ENCODE assay signal across 8 cellular contexts in genomic region chr17:58317421-58318064, GRCh38. TPM values are rescaled to one million over a fixed set of nuclear protein-coding genes. Genes with fewer than 3 reads are reported as not detected.
DNase-seq lines count a peak whose midpoint lies in the region; ATAC-seq and TF ChIP-seq lines count a peak whose summit lies in the region.

No MANE protein-coding gene starts in this region.

- H2AFZ ChIP-seq in GM23338 = no peak overlapping the region
- H2AFZ ChIP-seq in mesenchymal stem cell (ENCODE audit: low read depth, low read length) = no peak overlapping the region

- no peak overlapping the region for H2BK12ac ChIP-seq in mesenchymal stem cell (ENCODE audit: low read length in 2 of 2)

- H3K79me1 ChIP-seq in mesenchymal stem cell (replicated peaks; ENCODE audit: low read length, poor library complexity, severe bottlenecking) = no peaks in the 10 kb centered on the region

- H2BK15ac ChIP-seq in mesenchymal stem cell (ENCODE audit: low read depth, poor library complexity, severe bottlenecking) = no peak overlapping the region

- peak; percentile 64 to 84 for TF ChIP-seq CTCF in GM23338 (conservative IDR thresholded peaks at IDR 0.05; ENCODE audit: low read depth in 2 of 2)
- TF ChIP-seq CTCF in VCaP (conservative IDR thresholded peaks at IDR 0.05) = peak; percentile 91

- H3K27ac Mint-ChIP-seq in GM23338 = no peak overlapping the region
- peak overlapping the region; percentile 79 for H3K27ac Mint-ChIP-seq in central memory CD8-positive, alpha-beta T cell (ENCODE audit: low read depth)

- no peaks in the 10 kb centered on the region for H3K27me3 ChIP-seq in GM23338 (ENCODE audit: insufficient read depth)
- peaks cover 17 to 21% of the 10 kb centered on the region in 2 experiments for H3K27me3 ChIP-seq in mesenchymal stem cell (ENCODE audit: control insufficient read depth in 1 of 2, insufficient read depth in 1 of 2, low read length in 2 of 2)

- 25% methylated on average over 3 of the region's 5 CpGs for WGBS in mesenchymal stem cell

- no peak overlapping the region for H3K23ac ChIP-seq in mesenchymal stem cell (ENCODE audit: low read length in 2 of 2)

- ATAC-seq in GM23338 (peak; percentile 90), HG02970 (IDR thresholded peaks at IDR 0.05; ENCODE audit: low FRiP score, unreplicated experiment) (no peak)
- peak; percentile 97 for ATAC-seq in central memory CD8-positive, alpha-beta T cell (replicated peaks; ENCODE audit: extremely low read depth, poor library complexity, severe bottlenecking)
- peak; percentile 99 for ATAC-seq in stimulated activated naive CD8-positive, alpha-beta T cell treated with anti-CD3 and anti-CD28 coated beads, Interleukin-15, Interleukin-2, amounts not matched to agents 100 U/mL and 50 U/mL, for 24 hours

- H3K27me3 Mint-ChIP-seq in GM23338 (ENCODE audit: insufficient read depth, low read depth, poor library complexity) = peaks cover 9% of the 10 kb centered on the region
- no peaks in the 10 kb centered on the region for H3K27me3 Mint-ChIP-seq in central memory CD8-positive, alpha-beta T cell

- H3K4me3 Mint-ChIP-seq in GM23338 = no peak overlapping the region
- H3K4me3 Mint-ChIP-seq in central memory CD8-positive, alpha-beta T cell = peak overlapping the region; percentile 44

- no peaks in the 10 kb centered on the region for H3K9me2 ChIP-seq in GM23338 (ENCODE audit: insufficient read depth)

- H3K9me3 Mint-ChIP-seq in GM23338 = no peaks in the 10 kb centered on the region
- H3K9me3 Mint-ChIP-seq in central memory CD8-positive, alpha-beta T cell = no peaks in the 10 kb centered on the region

- no peak overlapping the region for H2BK5ac ChIP-seq in mesenchymal stem cell (ENCODE audit: low read depth, low read length, poor library complexity, severe bottlenecking)

- H3K36me3 Mint-ChIP-seq in GM23338 (ENCODE audit: low read depth) = no peaks in the 10 kb centered on the region
- peaks cover 44% of the 10 kb centered on the region for H3K36me3 Mint-ChIP-seq in central memory CD8-positive, alpha-beta T cell (ENCODE audit: insufficient read depth)

- H3K9me3 ChIP-seq in mesenchymal stem cell (ENCODE audit: control insufficient read depth, low read length) = no peaks in the 10 kb centered on the region

- no peak overlapping the region for H2BK120ac ChIP-seq in mesenchymal stem cell (ENCODE audit: low read depth, low read length)

- H4K8ac ChIP-seq in mesenchymal stem cell (ENCODE audit: low read length) = no peak overlapping the region

- H3F3A ChIP-seq in GM23338 (replicated peaks; ENCODE audit: low read depth) = no peaks in the 10 kb centered on the region

- H3K4me2 ChIP-seq in GM23338 (no peak overlapping the region), mesenchymal stem cell (ENCODE audit: low read length, poor library complexity, severe bottlenecking) (no peak overlapping the region)

- no peaks in the 10 kb centered on the region for H3K36me3 ChIP-seq in GM23338 (ENCODE audit: insufficient read depth)
- no peaks in the 10 kb centered on the region for H3K36me3 ChIP-seq in mesenchymal stem cell (ENCODE audit: control insufficient read depth in 1 of 2, insufficient read depth in 2 of 2, low read depth in 1 of 2, low read length in 2 of 2)

- no peaks in the 10 kb centered on the region for H3K79me2 ChIP-seq in GM23338 (replicated peaks; ENCODE audit: insufficient read depth)

- no peak overlapping the region for H3K9ac ChIP-seq in mesenchymal stem cell (ENCODE audit: low read length)

- no peak overlapping the region for H2AK5ac ChIP-seq in mesenchymal stem cell (ENCODE audit: low read length, severe bottlenecking)

- H3K4me1 ChIP-seq in GM23338 (ENCODE audit: insufficient read depth) (no peaks in the 10 kb centered on the region), mesenchymal stem cell (ENCODE audit: control insufficient read depth, insufficient read depth, low read depth, low read length) (no peaks in the 10 kb centered on the region)

- peaks cover 10% of the 10 kb centered on the region for H3K4me1 Mint-ChIP-seq in GM23338
- peaks cover 18% of the 10 kb centered on the region for H3K4me1 Mint-ChIP-seq in central memory CD8-positive, alpha-beta T cell

- no peak overlapping the region for H3K18ac ChIP-seq in mesenchymal stem cell (ENCODE audit: low read depth in 1 of 2, low read length in 2 of 2)

- no peak overlapping the region for H3K4ac ChIP-seq in mesenchymal stem cell (ENCODE audit: low read depth in 1 of 2, low read length in 2 of 2)

- H3K14ac ChIP-seq in mesenchymal stem cell (ENCODE audit: low read length in 2 of 2) = no peak overlapping the region

- no peak overlapping the region for H4K91ac ChIP-seq in mesenchymal stem cell (ENCODE audit: low read length)

- H4K20me1 ChIP-seq in GM23338 (replicated peaks; ENCODE audit: insufficient read depth) = no peaks in the 10 kb centered on the region

- DNase-seq in DMS53 treated with DMSO at 0.1 percent for 48 hours (lab: John Stamatoyannopoulos, UW; ENCODE audit: unreplicated experiment) = peak; percentile 60
- DNase-seq in GM23338 (ENCODE audit: low spot score) = peak; percentile 77
- DNase-seq in NCI-H1694 treated with DMSO at 0.1 percent for 48 hours (lab: John Stamatoyannopoulos, UW) = peak; percentile 71
- peak; percentile 56 to 78 for DNase-seq in central memory CD8-positive, alpha-beta T cell (ENCODE audit: low spot score in 2 of 2)
- DNase-seq in mesenchymal stem cell = peak; percentile 66
- DNase-seq in stimulated activated naive CD8-positive, alpha-beta T cell treated with anti-CD3 and anti-CD28 coated beads, Interleukin-15, Interleukin-2, amounts not matched to agents 100 U/mL and 50 U/mL, for 24 hours = peak; percentile 74

- H3K4me3 ChIP-seq in GM23338 (no peak overlapping the region), mesenchymal stem cell (ENCODE audit: insufficient read depth in 1 of 2, low read depth in 1 of 2, low read length in 2 of 2) (no peak overlapping the region)

- H3K27ac ChIP-seq in GM23338 (ENCODE audit: low read depth) (no peak overlapping the region), VCaP (peak overlapping the region; percentile 32), mesenchymal stem cell (ENCODE audit: low read length, poor library complexity, severe bottlenecking) (no peak overlapping the region)

TF ChIP-seq in GM23338, 12 proteins besides CTCF, POLR2A, EP300 and RAD21:
- TF ChIP-seq JUNB (IDR thresholded peaks at IDR 0.05; ENCODE audit: unreplicated experiment) (no peak), STAT1 (IDR thresholded peaks at IDR 0.05; ENCODE audit: unreplicated experiment) (no peak), EZH2 (IDR thresholded peaks at IDR 0.05; ENCODE audit: low read depth, unreplicated experiment) (no peak), ETS1 (IDR thresholded peaks at IDR 0.05) (no peak), CREB1 (CRISPR knock-in tag; IDR thresholded peaks at IDR 0.05; ENCODE audit: low read depth) (no peak)

RNA-seq across cellular contexts. Expression of gene TSPOAP1, which starts 11.1 kb away (rescaled TPM):
- total RNA-seq in GM23338 (2014; rRNA removed; shearing (Covaris generic)) = 11.8 and 12.9 TPM in 2 replicates
- 6.3 and 7.3 TPM in 2 replicates for polyA plus RNA-seq in GM23338 (2016; fragmentation: Nextera tagmentation; extraction: Ambion mirVana)
- polyA plus RNA-seq in mesenchymal stem cell (2013, experiment 1 of 2) = 0.23 TPM
- 0.27 TPM for polyA plus RNA-seq in mesenchymal stem cell (2013, experiment 2 of 2)

RNA-seq across cellular contexts. Expression of gene SUPT4H1, which starts 34.5 kb away (rescaled TPM):
- total RNA-seq in GM23338 (2014; rRNA removed; shearing (Covaris generic)) = 82.2 and 87.0 TPM in 2 replicates
- polyA plus RNA-seq in GM23338 (2016; fragmentation: Nextera tagmentation; extraction: Ambion mirVana) = 73.9 and 83.7 TPM in 2 replicates
- 68.0 TPM for polyA plus RNA-seq in mesenchymal stem cell (2013, experiment 1 of 2)
- 70.8 TPM for polyA plus RNA-seq in mesenchymal stem cell (2013, experiment 2 of 2)

RNA-seq across cellular contexts. Expression of gene MPO, which starts 36.8 kb away (rescaled TPM):
- 0.12 TPM in 1 of 2 replicates, not detected in the other for total RNA-seq in GM23338 (2014; rRNA removed; shearing (Covaris generic))
- 0.08 TPM in 1 of 2 replicates, not detected in the other for polyA plus RNA-seq in GM23338 (2016; fragmentation: Nextera tagmentation; extraction: Ambion mirVana)
- polyA plus RNA-seq in mesenchymal stem cell (2013, experiment 1 of 2) = not detected
- polyA plus RNA-seq in mesenchymal stem cell (2013, experiment 2 of 2) = not detected
